ENCODE assay signal across 25 cellular contexts in genomic region chr3:38925351-38925750, GRCh38.
"Had no signal": no experiment of that assay in that cellular context is flagged by ENCODE, and none has a peak within 500 bp of the region (broad histone marks: within the 10 kb centered on the region; RNA-seq: fewer than 3 reads in every experiment).

No MANE protein-coding gene starts in this region.

- ATAC-seq: gastrocnemius medialis; heart right ventricle; left cardiac atrium; left lung; left ventricle myocardium superior; lower lobe of right lung; naive thymus-derived CD4-positive, alpha-beta T cell had no signal

- H3K27me3 ChIP-seq: dorsolateral prefrontal cortex, esophagus muscularis mucosa, gastrocnemius medialis, left lung had no signal

- H3K36me3 ChIP-seq: esophagus muscularis mucosa, gastrocnemius medialis, heart right ventricle, left lung, lower lobe of right lung had no signal

- H3K9me3 ChIP-seq: esophagus muscularis mucosa, gastrocnemius medialis, heart right ventricle, left lung, lower lobe of right lung had no signal

- FAIRE-seq: colon, endothelial cell of umbilical vein, islet of Langerhans, keratinocyte had no signal

- DNase-seq: dermis blood vessel endothelial cell; dorsolateral prefrontal cortex; effector CD4-positive, alpha-beta T cell; effector memory CD4-positive, alpha-beta T cell; erythroblast; foreskin melanocyte; gastrocnemius medialis; glutamatergic neuron; head of caudate nucleus; heart right ventricle; hippocampal formation; left cardiac atrium; left lung; left ventricle myocardium superior; lower lobe of right lung; mesendoderm; midbrain; naive thymus-derived CD4-positive, alpha-beta T cell had no signal

- H3K27ac ChIP-seq: coronary artery, dorsolateral prefrontal cortex, epithelial cell of prostate, esophagus muscularis mucosa, gastrocnemius medialis, heart right ventricle, left lung, lower lobe of right lung had no signal

- H3K4me1 ChIP-seq: esophagus muscularis mucosa, gastrocnemius medialis, heart right ventricle, left lung, lower lobe of right lung had no signal

- H3K4me3 ChIP-seq: coronary artery, dorsolateral prefrontal cortex, esophagus muscularis mucosa, gastrocnemius medialis, heart right ventricle, left lung, lower lobe of right lung had no signal
